19 cellular contexts compared by ENCODE assay signal in genomic region chr18:22253676-22254075, GRCh38.
DNase-seq lines count a peak whose midpoint lies in the region; ATAC-seq and TF ChIP-seq lines count a peak whose summit lies in the region.
"Had no signal": no experiment of that assay in that cellular context is flagged by ENCODE, and none has a peak within 500 bp of the region (broad histone marks: within the 10 kb centered on the region; RNA-seq: fewer than 3 reads in every experiment).

No MANE protein-coding gene starts in this region.

- H3K27me3 ChIP-seq in parathyroid adenoma (ENCODE audit: control insufficient read depth, insufficient read depth, low read length) = no peaks in the 10 kb centered on the region

- H3K9me3 ChIP-seq in HEK293 (ENCODE audit: control insufficient read depth, insufficient read depth, low read depth, low read length) = no peaks in the 10 kb centered on the region
- no peaks in the 10 kb centered on the region for H3K9me3 ChIP-seq in parathyroid adenoma (ENCODE audit: control insufficient read depth, low read length)
- H3K9me3 ChIP-seq: gastrocnemius medialis had no signal

- H3K36me3 ChIP-seq in HEK293 (ENCODE audit: control insufficient read depth in 2 of 2, insufficient read depth in 1 of 2, low read length in 2 of 2) = no peaks in the 10 kb centered on the region
- no peaks in the 10 kb centered on the region for H3K36me3 ChIP-seq in parathyroid adenoma (ENCODE audit: control insufficient read depth, insufficient read depth, low read length)
- H3K36me3 ChIP-seq: gastrocnemius medialis had no signal

- POLR2A ChIA-PET in HEK293 (lab: Yijun Ruan, JAX) = no interaction called here

- H3K4me2 ChIP-seq in parathyroid adenoma (ENCODE audit: low read length) = no peak overlapping the region

- peak; percentile 51 for ATAC-seq in left colon
- ATAC-seq: activated T-cell treated with anti-CD3 and anti-CD28 coated beads, Interleukin-2, amount 50 U/mL, for 4 hours; gastrocnemius medialis; HCT116; stimulated activated naive CD8-positive, alpha-beta T cell treated with anti-CD3 and anti-CD28 coated beads, Interleukin-15, Interleukin-2, amounts not matched to agents 100 U/mL and 50 U/mL, for 24 hours; T-cell had no signal

- intact Hi-C loops in left colon (cut with DNase I, micrococcal nuclease) = no loop called here

- H3K27ac ChIP-seq in HEK293 (ENCODE audit: extremely low read depth, low read depth, low read length) (no peak overlapping the region), parathyroid adenoma (peak overlapping the region; percentile 53)
- H3K27ac ChIP-seq: gastrocnemius medialis had no signal

- H3K4me3 ChIP-seq in HEK293 (ENCODE audit: low read depth, low read length) = no peak overlapping the region
- H3K4me3 ChIP-seq in choroid plexus epithelial cell (ENCODE audit: low read depth, low read length) = no peak overlapping the region
- H3K4me3 ChIP-seq in parathyroid adenoma (ENCODE audit: low read depth, low read length) = no peak overlapping the region
- H3K4me3 ChIP-seq: gastrocnemius medialis had no signal

- no peak overlapping the region for H3K9ac ChIP-seq in parathyroid adenoma

- CTCF ChIA-PET in HEK293 (lab: Yijun Ruan, JAX) = no interaction called here

- peaks cover 3% of the 10 kb centered on the region; the same call in 1 of the 2 replicates for H3K4me1 ChIP-seq in HEK293 (ENCODE audit: control insufficient read depth, insufficient read depth, low read length)
- H3K4me1 ChIP-seq in parathyroid adenoma = no peaks in the 10 kb centered on the region

- TF ChIP-seq CTCF in HEK293 (tag by site-specific recombination; IDR thresholded peaks at IDR 0.05) (no peak), choroid plexus epithelial cell (conservative IDR thresholded peaks at IDR 0.05; ENCODE audit: low read depth, low read length) (no peak), parathyroid adenoma (IDR thresholded peaks at IDR 0.05) (no peak)

- no peak overlapping the region for H2AFZ ChIP-seq in parathyroid adenoma

- H3K79me2 ChIP-seq in parathyroid adenoma = no peaks in the 10 kb centered on the region

- peak; percentile 15 for DNase-seq in choroid plexus epithelial cell (ENCODE audit: low read depth)
- peak in 1 of 2 donors; percentile 19 for DNase-seq in left colon
- no peak for DNase-seq in activated CD4-positive, alpha-beta T cell treated with anti-CD3 and anti-CD28 coated beads, Interleukin-2, amount 50 U/mL, for 48 hours
- no peak for DNase-seq in SK-N-DZ (ENCODE audit: low spot score)
- DNase-seq in stimulated activated CD4-positive, alpha-beta T cell treated with anti-CD3 and anti-CD28 coated beads, Interleukin-4, amount 100 ng/mL, for 1 hour = no peak
- DNase-seq in MV-4-11 (lab: John Stamatoyannopoulos, UW) = no peak
- DNase-seq: activated CD4-positive, alpha-beta T cell treated with anti-CD3 and anti-CD28 coated beads, Interleukin-2, amount 50 U/mL, for 4 hours; activated T-cell treated with anti-CD3 and anti-CD28 coated beads, Interleukin-2, amount 50 U/mL, for 4 hours; cortex of kidney; EL; gastrocnemius medialis; Kasumi-1; NCI-H1105 treated with DMSO at 0.1 percent for 48 hours; NCI-H524 treated with DMSO at 0.1 percent for 48 hours; stimulated activated naive CD8-positive, alpha-beta T cell treated with anti-CD3 and anti-CD28 coated beads, Interleukin-15, Interleukin-2, amounts not matched to agents 100 U/mL and 50 U/mL, for 24 hours; T-cell had no signal

TF ChIP-seq in HEK293, 187 proteins besides CTCF, POLR2A, EP300 and RAD21:
- no peak for TF ChIP-seq KLF8 (tag by site-specific recombination; IDR thresholded peaks at IDR 0.05)
- no peak for TF ChIP-seq RBAK (tag by site-specific recombination; IDR thresholded peaks at IDR 0.05)
- TF ChIP-seq REST (tag by site-specific recombination; IDR thresholded peaks at IDR 0.05) = peak; percentile 76
- peak; percentile 47; the same call in 1 of the 2 replicates for TF ChIP-seq ZNF518A (tag by site-specific recombination; conservative IDR thresholded peaks at IDR 0.05; ENCODE audit: low read depth)
- TF ChIP-seq AEBP2 (tag by site-specific recombination; IDR thresholded peaks at IDR 0.05; ENCODE audit: borderline replicate concordance) = no peak
- no peak for TF ChIP-seq ZNF626 (tag by site-specific recombination; IDR thresholded peaks at IDR 0.05)
- TF ChIP-seq ZFHX2 (tag by site-specific recombination; conservative IDR thresholded peaks at IDR 0.05) = no peak
